32 cellular contexts compared by ENCODE assay signal in genomic region chr5:112734597-112734996, GRCh38.
"Had no signal": no experiment of that assay in that cellular context is flagged by ENCODE, and none has a peak within 500 bp of the region (broad histone marks: within the 10 kb centered on the region; RNA-seq: fewer than 3 reads in every experiment).

No MANE protein-coding gene starts in this region.

- H3K27me3 ChIP-seq: left lung, pancreas, stomach, testis, thyroid gland, transverse colon, upper lobe of left lung, vagina had no signal

- H3K27me3 Mint-ChIP-seq: natural killer cell treated with Interleukin-12 subunit alpha and Interleukin-12 subunit beta and Interleukin-15 and Interleukin-18, amount 100 ng/mL, for 72 hours; stimulated activated naive B cell treated with anti-CD40 and anti-IgM and Interleukin-4, amounts not matched to agents 10 μg/mL and 1 μg/mL and 100 μg/mL, for 72 hours had no signal

- H3K4me3 ChIP-seq: left lung, lower lobe of right lung, pancreas, prostate gland, skin epidermis, stomach, testis, thyroid gland, transverse colon, upper lobe of left lung, vagina had no signal

- H3K36me3 Mint-ChIP-seq: immature natural killer cell; mesothelial cell of epicardium; natural killer cell treated with Interleukin-12 subunit alpha and Interleukin-12 subunit beta and Interleukin-15 and Interleukin-18, amount 100 ng/mL, for 72 hours had no signal

- DNase-seq: hypothalamus; immature natural killer cell; kidney; left colon; left lung; lower lobe of right lung; mammary epithelial cell; mesenchymal stem cell; naive thymus-derived CD4-positive, alpha-beta T cell; nucleus accumbens; pancreas; posterior cingulate gyrus; retina; right cardiac atrium; stimulated activated CD4-positive, alpha-beta T cell treated with anti-CD3 and anti-CD28 coated beads, Interleukin-12 subunit alpha, Interleukin-12 subunit beta, amount 100 ng/mL, for 4 hours; stimulated activated CD4-positive, alpha-beta T cell treated with anti-CD3 and anti-CD28 coated beads, Interleukin-15, amount 100 ng/mL, for 24 hours; stimulated activated CD4-positive, alpha-beta T cell treated with anti-CD3 and anti-CD28 coated beads, Interleukin-2, amount 100 ng/mL, for 24 hours; stimulated activated CD4-positive, alpha-beta T cell treated with anti-CD3 and anti-CD28 coated beads, Interleukin-4, amount 100 ng/mL, for 1 hour; stimulated activated naive B cell treated with anti-CD40 and anti-IgM and Interleukin-4, amounts not matched to agents 10 μg/mL and 1 μg/mL and 100 μg/mL, for 72 hours; stimulated activated naive CD8-positive, alpha-beta T cell treated with anti-CD3 and anti-CD28 coated beads, Interleukin-15, Interleukin-2, amounts not matched to agents 100 U/mL and 50 U/mL, for 24 hours; stomach; testis; thyroid gland; transverse colon; upper lobe of left lung had no signal

- H3K36me3 ChIP-seq: left lung, lower lobe of right lung, pancreas, prostate gland, stomach, thyroid gland, transverse colon, upper lobe of left lung, vagina had no signal

- H3K4me3 Mint-ChIP-seq: immature natural killer cell; mesothelial cell of epicardium; naive thymus-derived CD4-positive, alpha-beta T cell; natural killer cell treated with Interleukin-12 subunit alpha and Interleukin-12 subunit beta and Interleukin-15 and Interleukin-18, amount 100 ng/mL, for 72 hours; stimulated activated naive B cell treated with anti-CD40 and anti-IgM and Interleukin-4, amounts not matched to agents 10 μg/mL and 1 μg/mL and 100 μg/mL, for 72 hours had no signal

- H3K4me1 ChIP-seq: prostate gland had no signal

- H3K27ac Mint-ChIP-seq: immature natural killer cell; mesothelial cell of epicardium; natural killer cell treated with Interleukin-12 subunit alpha and Interleukin-12 subunit beta and Interleukin-15 and Interleukin-18, amount 100 ng/mL, for 72 hours; stimulated activated naive B cell treated with anti-CD40 and anti-IgM and Interleukin-4, amounts not matched to agents 10 μg/mL and 1 μg/mL and 100 μg/mL, for 72 hours had no signal

- H3K9me3 Mint-ChIP-seq: immature natural killer cell; mesothelial cell of epicardium; naive thymus-derived CD4-positive, alpha-beta T cell; natural killer cell treated with Interleukin-12 subunit alpha and Interleukin-12 subunit beta and Interleukin-15 and Interleukin-18, amount 100 ng/mL, for 72 hours; stimulated activated naive B cell treated with anti-CD40 and anti-IgM and Interleukin-4, amounts not matched to agents 10 μg/mL and 1 μg/mL and 100 μg/mL, for 72 hours had no signal

- FAIRE-seq: islet of Langerhans, kidney, pancreas had no signal

- H3K27ac ChIP-seq: left lung, lower lobe of right lung, pancreas, prostate gland, skin epidermis, stomach, testis, thyroid gland, transverse colon, upper lobe of left lung, vagina had no signal

- ATAC-seq: left colon; left lung; lower lobe of right lung; naive thymus-derived CD4-positive, alpha-beta T cell; natural killer cell treated with Interleukin-12 subunit alpha and Interleukin-12 subunit beta and Interleukin-15 and Interleukin-18, amount 100 ng/mL, for 72 hours; pancreas; right cardiac atrium; sciatic nerve; stimulated activated naive B cell treated with anti-CD40 and anti-IgM and Interleukin-4, amounts not matched to agents 10 μg/mL and 1 μg/mL and 100 μg/mL, for 72 hours; stimulated activated naive CD8-positive, alpha-beta T cell treated with anti-CD3 and anti-CD28 coated beads, Interleukin-15, Interleukin-2, amounts not matched to agents 100 U/mL and 50 U/mL, for 24 hours had no signal

- H3K9me3 ChIP-seq: left lung, lower lobe of right lung, pancreas, prostate gland, stomach, testis, thyroid gland, transverse colon, upper lobe of left lung, vagina had no signal
